In genomic region chr3:149224736-149225594, GRCh38 we compare ENCODE assay signal across 1 cellular context.
TF ChIP-seq lines count a peak whose summit lies in the region.

No MANE protein-coding gene starts in this region.

TF ChIP-seq in HepG2, 621 proteins besides CTCF, POLR2A, EP300 and RAD21 (continued from another document and continues in another):
- TF ChIP-seq TBL1XR1 (IDR thresholded peaks at IDR 0.05; ENCODE audit: borderline replicate concordance, low read length, partially characterized antibody) = peak; percentile 36
- TF ChIP-seq SMAD3 (CRISPR knock-in tag; IDR thresholded peaks at IDR 0.05) = peak; percentile 85
- 0 out of 2 replicates have a peak, but pooled peaks have one; percentile 26 for TF ChIP-seq FUBP1 (CRISPR knock-in tag; IDR thresholded peaks at IDR 0.05; ENCODE audit: borderline replicate concordance)
- TF ChIP-seq XBP1 (CRISPR knock-in tag; IDR thresholded peaks at IDR 0.05) = no peak
- peak; percentile 79 for TF ChIP-seq HNF1A (IDR thresholded peaks at IDR 0.05; ENCODE audit: low read depth)
- peak; percentile 79; the same call in 1 of the 2 replicates for TF ChIP-seq HNF1A (CRISPR knock-in tag; IDR thresholded peaks at IDR 0.05; ENCODE audit: borderline replicate concordance)
- TF ChIP-seq MTA1 (CRISPR knock-in tag; IDR thresholded peaks at IDR 0.05; ENCODE audit: borderline replicate concordance) = no peak
- no peak for TF ChIP-seq SRSF9 (IDR thresholded peaks at IDR 0.05; ENCODE audit: borderline replicate concordance, insufficient read depth, low read depth, low read length, poor library complexity, severe bottlenecking)
- no peak for TF ChIP-seq ZBTB1 (CRISPR knock-in tag; IDR thresholded peaks at IDR 0.05; ENCODE audit: borderline replicate concordance)
- TF ChIP-seq CEBPB (IDR thresholded peaks at IDR 0.05; ENCODE audit: borderline replicate concordance, low read depth, low read length) = peak; percentile 93
- peak; percentile 53; the same call in 1 of the 2 replicates for TF ChIP-seq ZNF547 (CRISPR knock-in tag; IDR thresholded peaks at IDR 0.05)
- peak; percentile 93 for TF ChIP-seq NCOA2 (CRISPR knock-in tag; IDR thresholded peaks at IDR 0.05)
- no peak for TF ChIP-seq HDAC6 (IDR thresholded peaks at IDR 0.05; ENCODE audit: low read depth, low read length)
- TF ChIP-seq PHF8 (CRISPR knock-in tag; IDR thresholded peaks at IDR 0.05) = peak; percentile 27; the same call in 1 of the 2 replicates
- TF ChIP-seq KDM4B (CRISPR knock-in tag; IDR thresholded peaks at IDR 0.05) = peak; percentile 87
- TF ChIP-seq KDM5B (CRISPR knock-in tag; IDR thresholded peaks at IDR 0.05; ENCODE audit: borderline replicate concordance) = no peak
- TF ChIP-seq NFIC (IDR thresholded peaks at IDR 0.05; ENCODE audit: low read length) = peak; percentile 84
- no peak for TF ChIP-seq ZSCAN25 (CRISPR knock-in tag; IDR thresholded peaks at IDR 0.05)
- TF ChIP-seq PRDM10 (CRISPR knock-in tag; IDR thresholded peaks at IDR 0.05; ENCODE audit: low read depth) = peak; percentile 49; the same call in 1 of the 2 replicates
- no peak for TF ChIP-seq ZNF598 (CRISPR knock-in tag; IDR thresholded peaks at IDR 0.05; ENCODE audit: borderline replicate concordance)
- TF ChIP-seq RELA (CRISPR knock-in tag; IDR thresholded peaks at IDR 0.05) = peak; percentile 100
- peak; percentile 3 for TF ChIP-seq YY1 (IDR thresholded peaks at IDR 0.05; ENCODE audit: insufficient read depth, insufficient replicate concordance, low read depth, low read length)
- TF ChIP-seq PREB (CRISPR knock-in tag; IDR thresholded peaks at IDR 0.05) = no peak
- no peak for TF ChIP-seq ZNF234 (CRISPR knock-in tag; conservative IDR thresholded peaks at IDR 0.05)
- no peak for TF ChIP-seq ZNF782 (CRISPR knock-in tag; IDR thresholded peaks at IDR 0.05; ENCODE audit: borderline replicate concordance)
- peak; percentile 79 for TF ChIP-seq DMAP1 (CRISPR knock-in tag; IDR thresholded peaks at IDR 0.05)
- peak; percentile 83 for TF ChIP-seq MAX (IDR thresholded peaks at IDR 0.05)
- no peak for TF ChIP-seq ZNF572 (CRISPR knock-in tag; IDR thresholded peaks at IDR 0.05)
- no peak for TF ChIP-seq SNRNP70 (IDR thresholded peaks at IDR 0.05; ENCODE audit: low read depth, low read length)
- TF ChIP-seq FOSL2 (CRISPR knock-in tag; IDR thresholded peaks at IDR 0.05) = peak; percentile 83
- TF ChIP-seq SETDB1 (CRISPR knock-in tag; IDR thresholded peaks at IDR 0.05; ENCODE audit: borderline replicate concordance) = no peak
- TF ChIP-seq HMG20A (CRISPR knock-in tag; IDR thresholded peaks at IDR 0.05; ENCODE audit: borderline replicate concordance) = peak; percentile 96
- no peak for TF ChIP-seq GPN1 (CRISPR knock-in tag; IDR thresholded peaks at IDR 0.05; ENCODE audit: borderline replicate concordance)
- TF ChIP-seq BATF2 (CRISPR knock-in tag; IDR thresholded peaks at IDR 0.05) = 0 out of 2 replicates have a peak, but pooled peaks have one; percentile 28
- TF ChIP-seq THAP8 (CRISPR knock-in tag; IDR thresholded peaks at IDR 0.05; ENCODE audit: borderline replicate concordance) = no peak
- TF ChIP-seq ZNF30 (CRISPR knock-in tag; IDR thresholded peaks at IDR 0.05) = no peak
- TF ChIP-seq ONECUT2 (CRISPR knock-in tag; IDR thresholded peaks at IDR 0.05) = peak; percentile 46
- TF ChIP-seq DZIP1 (CRISPR knock-in tag; IDR thresholded peaks at IDR 0.05) = no peak
- TF ChIP-seq ARNT (IDR thresholded peaks at IDR 0.05) = no peak
- no peak for TF ChIP-seq ATRX (CRISPR knock-in tag; IDR thresholded peaks at IDR 0.05; ENCODE audit: borderline replicate concordance)
- TF ChIP-seq ZNF614 (CRISPR knock-in tag; IDR thresholded peaks at IDR 0.05; ENCODE audit: borderline replicate concordance) = peak; percentile 100
- TF ChIP-seq MYNN (CRISPR knock-in tag; IDR thresholded peaks at IDR 0.05; ENCODE audit: low read depth) = no peak
- peak; percentile 62 for TF ChIP-seq PITX1 (CRISPR knock-in tag; IDR thresholded peaks at IDR 0.05)
- TF ChIP-seq ZNF530 (CRISPR knock-in tag; IDR thresholded peaks at IDR 0.05; ENCODE audit: low read depth) = no peak
- no peak for TF ChIP-seq ADNP (CRISPR knock-in tag; IDR thresholded peaks at IDR 0.05)
- no peak for TF ChIP-seq ZNF280B (CRISPR knock-in tag; IDR thresholded peaks at IDR 0.05; ENCODE audit: borderline replicate concordance)
- TF ChIP-seq ZNF710 (CRISPR knock-in tag; IDR thresholded peaks at IDR 0.05; ENCODE audit: borderline replicate concordance) = peak; percentile 90
